31 cellular contexts compared by ENCODE assay signal in the genomic region with DNA sequence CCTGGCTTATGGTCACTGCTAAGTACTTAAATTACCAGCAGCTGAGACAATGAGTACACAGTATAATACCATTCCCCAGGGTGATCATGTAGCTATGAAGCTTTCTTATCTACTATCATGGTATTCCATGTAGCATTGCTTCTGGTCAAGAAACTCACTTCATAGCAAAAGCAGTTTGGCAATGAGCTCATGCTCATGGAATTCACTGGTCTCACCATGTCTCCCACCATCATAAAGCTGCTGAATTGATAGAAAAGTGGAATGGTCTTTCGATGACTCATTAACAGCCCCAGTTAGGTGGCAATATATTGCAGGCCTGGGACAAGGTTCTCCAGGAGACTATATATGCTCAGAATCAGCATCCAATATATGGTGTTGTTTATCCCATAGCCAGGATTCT.
A peak's percentile ranks its signal among the peaks of the same experiment; 100 is the strongest.
DNase-seq lines count a peak whose midpoint lies in the region; ATAC-seq, FAIRE-seq and TF ChIP-seq lines count a peak whose summit lies in the region.
"Had no signal": no experiment of that assay in that cellular context is flagged by ENCODE, and none has a peak within 500 bp of the region (broad histone marks: within the 10 kb centered on the region; RNA-seq: fewer than 3 reads in every experiment).

No MANE protein-coding gene starts in this region.

- H3K27me3 ChIP-seq in prostate gland (replicated peaks; ENCODE audit: insufficient read depth): no peaks in the 10 kb centered on the region
- H3K27me3 ChIP-seq: pancreas, right lobe of liver, thyroid gland had no signal

- H3K4me3 ChIP-seq in prostate gland: no peak overlapping the region
- H3K4me3 ChIP-seq: mucosa of descending colon, pancreas, right lobe of liver, thyroid gland had no signal

- no peak for TF ChIP-seq POLR2A in prostate gland (IDR thresholded peaks at IDR 0.05)

- no peaks in the 10 kb centered on the region for H3K9me3 ChIP-seq in prostate gland
- H3K9me3 ChIP-seq: pancreas, right lobe of liver, thyroid gland had no signal

- no peaks in the 10 kb centered on the region for H3K36me3 ChIP-seq in prostate gland
- H3K36me3 ChIP-seq: pancreas, right lobe of liver, thyroid gland, WERI-Rb-1 had no signal

- intact Hi-C loops in prostate gland (cut with DNase I): no loop called here

- no peak for TF ChIP-seq CTCF in prostate gland (IDR thresholded peaks at IDR 0.05)

- no peaks in the 10 kb centered on the region for H3K4me1 ChIP-seq in prostate gland (replicated peaks)
- H3K4me1 ChIP-seq: pancreas, right lobe of liver, thyroid gland had no signal

- WGBS in prostate gland: 90% methylated on average over 1 of the region's 1 CpG

- ATAC-seq in GM19467 (IDR thresholded peaks at IDR 0.05; ENCODE audit: unreplicated experiment): no peak
- ATAC-seq: CD8-positive, alpha-beta T cell; mucosa of descending colon; pancreas; right lobe of liver; SK-N-SH treated with all-trans-retinoic acid at 6 μM for 48 hours; stimulated activated naive CD8-positive, alpha-beta T cell treated with anti-CD3 and anti-CD28 coated beads, Interleukin-15, Interleukin-2, amounts not matched to agents 100 U/mL and 50 U/mL, for 24 hours had no signal

- H3K27ac ChIP-seq in prostate gland: no peak overlapping the region
- H3K27ac ChIP-seq: 22Rv1, pancreas, right lobe of liver, thyroid gland, WERI-Rb-1 had no signal

- peak; percentile 26 for DNase-seq in A172 (ENCODE audit: low spot score)
- peak; percentile 24 for DNase-seq in HTR-8/SVneo (ENCODE audit: insufficient read length, low spot score)
- DNase-seq in astrocyte of the hippocampus (ENCODE audit: low read depth, low spot score): peak; percentile 53
- DNase-seq in islet precursor cell: peak; percentile 82
- DNase-seq in cerebellar nuclear complex (lab: John Stamatoyannopoulos, UW): no peak
- DNase-seq in prostate gland (ENCODE audit: low spot score): no peak
- DNase-seq in SKM-1 (lab: John Stamatoyannopoulos, UW; ENCODE audit: unreplicated experiment): no peak
- DNase-seq: activated CD4-positive, alpha-beta T cell treated with anti-CD3 and anti-CD28 coated beads, Interleukin-2, amount 50 U/mL, for 1 hour; activated naive CD4-positive, alpha-beta T cell treated with anti-CD3 and anti-CD28 coated beads, Interleukin-2, amount 10 ng/mL, durations not matched to agents 7 days and 5 days; AML-193; anterior cingulate cortex; CD8-positive, alpha-beta T cell; DMS 273 treated with DMSO at 0.1 percent for 48 hours; effector CD4-positive, alpha-beta T cell; foreskin melanocyte; GDM1; hippocampal formation; mucosa of descending colon; NCI-H1048; NCI-H1930; NCI-H69; pancreas; right lobe of liver; RPMI8226; stimulated activated naive CD8-positive, alpha-beta T cell treated with anti-CD3 and anti-CD28 coated beads, Interleukin-15, Interleukin-2, amounts not matched to agents 100 U/mL and 50 U/mL, for 24 hours; thyroid gland; WERI-Rb-1 had no signal

- FAIRE-seq in HTR-8/SVneo (lab: Jason Lieb, UNC): peak; percentile 95
- FAIRE-seq: islet of Langerhans, pancreas had no signal

Comparison
In these comparisons a context has a peak if more than half of its experiments do, and no peak if none do; other contexts are left out.
1. DNase-seq: peak in A172 (single experiment), HTR-8/SVneo (single experiment), astrocyte of the hippocampus (single experiment) and islet precursor cell (single experiment); none in cerebellar nuclear complex (0 of 2), prostate gland (single experiment) and SKM-1 (single experiment).